15 cellular contexts compared by ENCODE assay signal in genomic region chr11:101100601-101101000, GRCh38. TPM values are rescaled to one million over a fixed set of nuclear protein-coding genes. Genes with fewer than 3 reads are reported as not detected.
DNase-seq lines count a peak whose midpoint lies in the region; ATAC-seq and TF ChIP-seq lines count a peak whose summit lies in the region.
"Had no signal": no experiment of that assay in that cellular context is flagged by ENCODE, and none has a peak within 500 bp of the region (broad histone marks: within the 10 kb centered on the region; RNA-seq: fewer than 3 reads in every experiment).

No MANE protein-coding gene starts in this region.

- TF ChIP-seq POLR2A in uterus (IDR thresholded peaks at IDR 0.05): no peak

- peaks cover 28% of the 10 kb centered on the region for H3K9me3 Mint-ChIP-seq in activated T-helper 2 cell treated with anti-CD3 and anti-CD28 coated beads, Interferon-gamma antibody, Interleukin-2, Interleukin-4, amounts not matched to agents 10 μg/mL and 5 μg/mL and 100 μg/mL, durations not matched to agents 14 hours and 24 hours and 36 hours

- ATAC-seq in left ventricle myocardium superior: peak; percentile 45

- DNase-seq in left ventricle myocardium superior: no peak
- DNase-seq in cardiac septum (ENCODE audit: low spot score): no peak
- DNase-seq in fibroblast of villous mesenchyme (ENCODE audit: low read depth): peak; percentile 51
- peak in 1 of 2 donors; percentile 40 for DNase-seq in uterus
- DNase-seq in activated T-helper 2 cell treated with anti-CD3 and anti-CD28 coated beads, Interferon-gamma antibody, Interleukin-2, Interleukin-4, amounts not matched to agents 10 μg/mL and 5 μg/mL and 100 μg/mL, durations not matched to agents 14 hours and 24 hours and 36 hours (ENCODE audit: low spot score): no peak
- no peak for DNase-seq in HCEC 1CT
- DNase-seq: AML-193; CD4-positive, alpha-beta memory T cell; DMS153; DMS79; GDM1; GM23248 had no signal

- H3K36me3 ChIP-seq in uterus: no peaks in the 10 kb centered on the region
- H3K36me3 ChIP-seq: HAP-1 had no signal

- H3K36me3 Mint-ChIP-seq in activated T-helper 2 cell treated with anti-CD3 and anti-CD28 coated beads, Interferon-gamma antibody, Interleukin-2, Interleukin-4, amounts not matched to agents 10 μg/mL and 5 μg/mL and 100 μg/mL, durations not matched to agents 14 hours and 24 hours and 36 hours (ENCODE audit: low read depth): no peaks in the 10 kb centered on the region
- H3K36me3 Mint-ChIP-seq: CD4-positive, alpha-beta memory T cell had no signal

- H3K9me3 ChIP-seq in uterus: no peaks in the 10 kb centered on the region
- H3K9me3 ChIP-seq: HAP-1 had no signal

- H3K27ac Mint-ChIP-seq in activated T-helper 2 cell treated with anti-CD3 and anti-CD28 coated beads, Interferon-gamma antibody, Interleukin-2, Interleukin-4, amounts not matched to agents 10 μg/mL and 5 μg/mL and 100 μg/mL, durations not matched to agents 14 hours and 24 hours and 36 hours: no peak overlapping the region
- H3K27ac Mint-ChIP-seq: CD4-positive, alpha-beta memory T cell had no signal

- H3K27me3 ChIP-seq in uterus: no peaks in the 10 kb centered on the region

- TF ChIP-seq CTCF in fibroblast of villous mesenchyme (IDR thresholded peaks at IDR 0.05; ENCODE audit: insufficient read depth, low read depth, low read length) (no peak), uterus (IDR thresholded peaks at IDR 0.05) (no peak)

- intact Hi-C loops in left ventricle myocardium superior (cut with micrococcal nuclease) (no loop called here), cardiac septum (cut with DNase I) (no loop called here), uterus (cut with DNase I; ENCODE audit: low total_unique reads) (no loop called here)
- intact Hi-C loops in activated T-helper 2 cell treated with anti-CD3 and anti-CD28 coated beads, Interferon-gamma antibody, Interleukin-2, Interleukin-4, amounts not matched to agents 10 μg/mL and 5 μg/mL and 100 μg/mL, durations not matched to agents 14 hours and 24 hours and 36 hours (cut with micrococcal nuclease): no loop called here

- no peaks in the 10 kb centered on the region for H3K27me3 Mint-ChIP-seq in activated T-helper 2 cell treated with anti-CD3 and anti-CD28 coated beads, Interferon-gamma antibody, Interleukin-2, Interleukin-4, amounts not matched to agents 10 μg/mL and 5 μg/mL and 100 μg/mL, durations not matched to agents 14 hours and 24 hours and 36 hours (ENCODE audit: low read depth)
- H3K27me3 Mint-ChIP-seq: CD4-positive, alpha-beta memory T cell had no signal

- H3K4me3 ChIP-seq in fibroblast of villous mesenchyme (ENCODE audit: low read depth, low read length) (no peak overlapping the region), uterus (no peak overlapping the region)
- H3K4me3 ChIP-seq: GM23248, HAP-1 had no signal

- H3K4me1 ChIP-seq in uterus: peaks cover 0 to 5% of the 10 kb centered on the region in 2 donors
- H3K4me1 ChIP-seq: HAP-1 had no signal

- no peaks in the 10 kb centered on the region for H3K4me1 Mint-ChIP-seq in activated T-helper 2 cell treated with anti-CD3 and anti-CD28 coated beads, Interferon-gamma antibody, Interleukin-2, Interleukin-4, amounts not matched to agents 10 μg/mL and 5 μg/mL and 100 μg/mL, durations not matched to agents 14 hours and 24 hours and 36 hours (ENCODE audit: low read depth)
- H3K4me1 Mint-ChIP-seq: CD4-positive, alpha-beta memory T cell had no signal

- H3K27ac ChIP-seq in uterus: peak overlapping the region; percentile 71 to 75
- H3K27ac ChIP-seq: C4-2B, GM23248 had no signal

- no peak overlapping the region for H3K4me3 Mint-ChIP-seq in activated T-helper 2 cell treated with anti-CD3 and anti-CD28 coated beads, Interferon-gamma antibody, Interleukin-2, Interleukin-4, amounts not matched to agents 10 μg/mL and 5 μg/mL and 100 μg/mL, durations not matched to agents 14 hours and 24 hours and 36 hours (ENCODE audit: low read depth)
- H3K4me3 Mint-ChIP-seq: CD4-positive, alpha-beta memory T cell had no signal

RNA-seq across cellular contexts. Expression of gene PGR, which starts 29.0 kb away (rescaled TPM):
- total RNA-seq in left ventricle myocardium superior (8.2 TPM), cardiac septum (12.0 TPM), fibroblast of villous mesenchyme (4.5 and 6.9 TPM in 2 replicates), uterus (100 to 1,000 TPM in 2 of 4 donors, 10 to 100 TPM in 2; 35.2 to 145 (median 108) TPM)
- total RNA-seq in activated T-helper 2 cell treated with anti-CD3 and anti-CD28 coated beads, Interferon-gamma antibody, Interleukin-2, Interleukin-4, amounts not matched to agents 10 μg/mL and 5 μg/mL and 100 μg/mL, durations not matched to agents 14 hours and 24 hours and 36 hours: not detected in 2 replicates
- total RNA-seq: CD4-positive, alpha-beta memory T cell; GM23248; HT-29 had no signal
